In the genomic region with DNA sequence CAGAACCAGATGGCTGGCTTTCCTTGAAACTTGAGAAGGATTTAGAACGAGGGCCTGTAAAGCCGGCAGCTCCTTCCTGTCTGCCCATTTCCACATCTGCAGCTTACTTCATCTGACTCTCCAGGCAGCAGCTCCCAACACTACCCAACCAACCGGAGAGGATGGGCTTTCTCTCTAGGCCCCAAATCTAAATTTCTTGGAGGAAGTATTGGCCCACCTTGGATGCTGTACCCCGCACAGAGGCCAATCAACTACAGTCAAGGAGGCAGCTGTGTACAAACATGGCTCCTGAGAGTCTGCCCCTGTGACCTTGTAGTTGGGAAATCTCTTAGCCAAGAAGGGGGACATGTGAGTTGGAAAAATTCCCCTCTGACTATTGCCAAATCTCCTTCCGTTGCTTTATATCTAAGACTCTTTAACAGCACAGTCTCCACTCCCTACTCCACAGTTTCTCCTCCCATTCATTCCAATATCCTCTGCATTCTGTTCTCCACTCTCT, we compare ENCODE assay signal across 10 cellular contexts. TPM values are rescaled to one million over a fixed set of nuclear protein-coding genes. Genes with fewer than 3 reads are reported as not detected.
DNase-seq lines count a peak whose midpoint lies in the region; ATAC-seq and TF ChIP-seq lines count a peak whose summit lies in the region.
"Had no signal": no experiment of that assay in that cellular context is flagged by ENCODE, and none has a peak within 500 bp of the region (broad histone marks: within the 10 kb centered on the region; RNA-seq: fewer than 3 reads in every experiment).

No MANE protein-coding gene starts in this region.

- POLR2A ChIA-PET in SK-N-SH (lab: Yijun Ruan, JAX): no interaction called here

- TF ChIP-seq POLR2A in adrenal gland (IDR thresholded peaks at IDR 0.05) (no peak), right lobe of liver (IDR thresholded peaks at IDR 0.05) (no peak), uterus (IDR thresholded peaks at IDR 0.05) (no peak)

- H3F3A ChIP-seq in SK-N-SH (replicated peaks; ENCODE audit: insufficient read depth): no peaks in the 10 kb centered on the region

- peaks cover 4% of the 10 kb centered on the region for H3K9me3 Mint-ChIP-seq in activated T-cell treated with anti-CD3 and anti-CD28 coated beads, Interleukin-2, amount 50 U/mL, for 4 hours

- CTCF ChIA-PET in SK-N-SH (lab: Yijun Ruan, JAX): no interaction called here

- TF ChIP-seq CTCF in SK-N-SH (IDR thresholded peaks at IDR 0.05) (no peak), adrenal gland (IDR thresholded peaks at IDR 0.05) (no peak), right lobe of liver (IDR thresholded peaks at IDR 0.05) (no peak), uterus (IDR thresholded peaks at IDR 0.05) (no peak)

- H3K4me3 Mint-ChIP-seq in activated T-cell treated with anti-CD3 and anti-CD28 coated beads, Interleukin-2, amount 50 U/mL, for 4 hours: no peak overlapping the region

- H4K20me1 ChIP-seq in SK-N-SH (ENCODE audit: insufficient read depth): no peaks in the 10 kb centered on the region

- no peaks in the 10 kb centered on the region for H3K79me2 ChIP-seq in SK-N-SH (ENCODE audit: insufficient read depth)

- no peaks in the 10 kb centered on the region for H3K27me3 Mint-ChIP-seq in activated T-cell treated with anti-CD3 and anti-CD28 coated beads, Interleukin-2, amount 50 U/mL, for 4 hours (ENCODE audit: low read depth)

- no peaks in the 10 kb centered on the region for H3K9me2 ChIP-seq in SK-N-SH

- H3K27ac ChIP-seq in SK-N-SH (ENCODE audit: low read depth in 2 of 2, low read length in 1 of 2): no peak overlapping the region
- peak overlapping the region in 2 of 5 donors; percentile 4 to 35 for H3K27ac ChIP-seq in adrenal gland
- H3K27ac ChIP-seq in right lobe of liver: no peak overlapping the region
- no peak overlapping the region for H3K27ac ChIP-seq in uterus

- no peaks in the 10 kb centered on the region; a peak in 2 of 4 replicates for H3K4me1 ChIP-seq in SK-N-SH (ENCODE audit: control insufficient read depth in 1 of 2, insufficient read depth in 2 of 2, low read depth in 1 of 2, low read length in 1 of 2)
- no peaks in the 10 kb centered on the region for H3K4me1 ChIP-seq in adrenal gland (replicated peaks in 1 of 2)
- H3K4me1 ChIP-seq in right lobe of liver: no peaks in the 10 kb centered on the region
- H3K4me1 ChIP-seq in uterus: no peaks in the 10 kb centered on the region

- H3K27me3 ChIP-seq in SK-N-SH (ENCODE audit: insufficient read depth): no peaks in the 10 kb centered on the region
- H3K27me3 ChIP-seq in adrenal gland: no peaks in the 10 kb centered on the region
- no peaks in the 10 kb centered on the region for H3K27me3 ChIP-seq in right lobe of liver
- H3K27me3 ChIP-seq in uterus: no peaks in the 10 kb centered on the region

- H2AFZ ChIP-seq in SK-N-SH (ENCODE audit: low read depth): no peak overlapping the region

- no peak for DNase-seq in SK-N-SH
- peak in 6 of 7 donors; percentile 26 to 58 (median 38) for DNase-seq in adrenal gland
- no peak for DNase-seq in right lobe of liver
- DNase-seq in uterus: peak; percentile 37 to 48
- DNase-seq in foreskin melanocyte: no peak
- no peak for DNase-seq in activated CD4-positive, alpha-beta T cell treated with anti-CD3 and anti-CD28 coated beads for 48 hours
- DNase-seq in activated T-cell treated with anti-CD3 and anti-CD28 coated beads, Interleukin-2, amount 50 U/mL, for 4 hours: no peak
- DNase-seq: OCI-M1; stimulated activated CD4-positive, alpha-beta T cell treated with anti-CD3 and anti-CD28 coated beads, Interleukin-15, amount 100 ng/mL, for 24 hours had no signal

- H3K4me2 ChIP-seq in SK-N-SH: no peak overlapping the region

- intact Hi-C loops in adrenal gland (cut with DNase I) (no loop called here), right lobe of liver (cut with DNase I) (no loop called here), uterus (cut with DNase I; ENCODE audit: low total_unique reads) (no loop called here)

- ATAC-seq in SK-N-SH treated with all-trans-retinoic acid at 6 μM for 48 hours (peak; percentile 36; the same call in 2 of the 3 replicates), right lobe of liver (peak; percentile 25 to 77 (median 47))
- ATAC-seq in activated T-cell treated with anti-CD3 and anti-CD28 coated beads, Interleukin-2, amount 50 U/mL, for 4 hours: no peak

- TF ChIP-seq RAD21 in SK-N-SH (IDR thresholded peaks at IDR 0.05; ENCODE audit: low read length): no peak

- H3K4me1 Mint-ChIP-seq in activated T-cell treated with anti-CD3 and anti-CD28 coated beads, Interleukin-2, amount 50 U/mL, for 4 hours (ENCODE audit: low read depth): peaks cover 6% of the 10 kb centered on the region

- WGBS in SK-N-SH (ENCODE audit: low lambda C conversion rate): 88% methylated on average over 5 of the region's 5 CpGs
- 31 to 59% (median 53%) methylated on average over 5 of the region's 5 CpGs for WGBS in adrenal gland, 4 donors
- 56% methylated on average over 5 of the region's 5 CpGs for WGBS in right lobe of liver (ENCODE audit: insufficient coverage, low coverage, low lambda C conversion rate, missing lambda C conversion rate)

- TF ChIP-seq EP300 in SK-N-SH (IDR thresholded peaks at IDR 0.05; ENCODE audit: borderline replicate concordance in 1 of 2, low read depth in 1 of 2, low read length in 1 of 2): no peak

- H3K36me3 Mint-ChIP-seq in activated T-cell treated with anti-CD3 and anti-CD28 coated beads, Interleukin-2, amount 50 U/mL, for 4 hours (ENCODE audit: insufficient read depth): no peaks in the 10 kb centered on the region

- H3K9ac ChIP-seq in SK-N-SH: no peak overlapping the region

- H3K9me3 ChIP-seq in SK-N-SH (no peaks in the 10 kb centered on the region), adrenal gland (replicated peaks in 1 of 3) (no peaks in the 10 kb centered on the region), right lobe of liver (no peaks in the 10 kb centered on the region), uterus (no peaks in the 10 kb centered on the region)

- H3K4me3 ChIP-seq in SK-N-SH (ENCODE audit: low read depth in 2 of 2, low read length in 1 of 2) (no peak overlapping the region), adrenal gland (no peak overlapping the region), right lobe of liver (no peak overlapping the region), uterus (no peak overlapping the region)

- H3K36me3 ChIP-seq in SK-N-SH (replicated peaks in 1 of 2; ENCODE audit: control insufficient read depth in 1 of 2, insufficient read depth in 2 of 2, low read length in 1 of 2) (no peaks in the 10 kb centered on the region), adrenal gland (replicated peaks in 1 of 2) (no peaks in the 10 kb centered on the region), right lobe of liver (no peaks in the 10 kb centered on the region), uterus (no peaks in the 10 kb centered on the region)

TF ChIP-seq in SK-N-SH treated with all-trans-retinoic acid at 6 μM for 48 hours, 23 proteins besides CTCF, POLR2A, EP300 and RAD21:
- TF ChIP-seq ZFP3 (CRISPR knock-in tag; IDR thresholded peaks at IDR 0.05) (no peak), CSRNP3 (CRISPR knock-in tag; IDR thresholded peaks at IDR 0.05) (no peak), ZNF70 (CRISPR knock-in tag; IDR thresholded peaks at IDR 0.05) (no peak), ARNTL (CRISPR knock-in tag; IDR thresholded peaks at IDR 0.05; ENCODE audit: borderline replicate concordance, low read depth) (no peak)

TF ChIP-seq in SK-N-SH, 30 proteins besides CTCF, POLR2A, EP300 and RAD21:
- no peak for TF ChIP-seq RXRA (IDR thresholded peaks at IDR 0.05; ENCODE audit: borderline replicate concordance, low read depth)
- no peak for TF ChIP-seq NRF1 (IDR thresholded peaks at IDR 0.05; ENCODE audit: low read depth, low read length)
- TF ChIP-seq FOXJ3 (CRISPR knock-in tag; IDR thresholded peaks at IDR 0.05): no peak
- no peak for TF ChIP-seq SMC3 (IDR thresholded peaks at IDR 0.05; ENCODE audit: low read depth, low read length)
- no peak for TF ChIP-seq MXI1 (IDR thresholded peaks at IDR 0.05; ENCODE audit: low read depth, low read length)
- TF ChIP-seq TAF1 (IDR thresholded peaks at IDR 0.05; ENCODE audit: borderline replicate concordance, low read depth, low read length): no peak
- TF ChIP-seq USF1 (IDR thresholded peaks at IDR 0.05; ENCODE audit: borderline replicate concordance, low read depth): no peak
- TF ChIP-seq RCOR1 (IDR thresholded peaks at IDR 0.05; ENCODE audit: low read length): no peak
- TF ChIP-seq FOSL2 (IDR thresholded peaks at IDR 0.05; ENCODE audit: borderline replicate concordance, low read depth): no peak
- TF ChIP-seq SIN3A (IDR thresholded peaks at IDR 0.05; ENCODE audit: borderline replicate concordance, low read depth, low read length): no peak
- TF ChIP-seq JUND (IDR thresholded peaks at IDR 0.05): no peak

RNA-seq across cellular contexts. Expression of gene ACAP2, which starts 8.0 kb away (rescaled TPM):
- polyA plus RNA-seq in SK-N-SH (2012; rRNA removed) (6.8 and 9.6 TPM in 2 replicates), adrenal gland (10 to 100 TPM in 1 of 3 donors, 1 to 10 TPM in 2; 4.5 to 16.7 (median 6.2) TPM)
- 10.7 and 12.7 TPM in 2 replicates for polyA plus RNA-seq in SK-N-SH (2012; cell fraction: cytosol; rRNA removed)
- 6.2 and 14.0 TPM in 2 replicates for polyA plus RNA-seq in SK-N-SH (2012; cell fraction: nucleus; rRNA removed)
- total RNA-seq in adrenal gland (10 to 100 TPM; 16.6 to 54.3 (median 34.2) TPM), right lobe of liver (10 to 100 TPM; 15.1 to 21.7 (median 18.5) TPM), uterus (100 to 1,000 TPM in 1 of 4 donors, 10 to 100 TPM in 3; 40.3 to 140 (median 68.6) TPM)
- total RNA-seq in activated T-cell treated with anti-CD3 and anti-CD28 coated beads, Interleukin-2, amount 50 U/mL, for 4 hours: 10 to 100 TPM; 30.0 to 34.2 (median 31.0) TPM

Comparison
In these comparisons a context has a peak if more than half of its experiments do, and no peak if none do; other contexts are left out.
1. ATAC-seq: peak in SK-N-SH treated with all-trans-retinoic acid at 6 μM for 48 hours (single experiment) and right lobe of liver (4 of 4); none in activated T-cell treated with anti-CD3 and anti-CD28 coated beads, Interleukin-2, amount 50 U/mL, for 4 hours (0 of 2).
2. DNase-seq: peak in adrenal gland (6 of 7) and uterus (2 of 2); none in SK-N-SH (single experiment), right lobe of liver (0 of 3), foreskin melanocyte (single experiment), activated CD4-positive, alpha-beta T cell treated with anti-CD3 and anti-CD28 coated beads for 48 hours (single experiment) and activated T-cell treated with anti-CD3 and anti-CD28 coated beads, Interleukin-2, amount 50 U/mL, for 4 hours (single experiment).